In the genomic region with DNA sequence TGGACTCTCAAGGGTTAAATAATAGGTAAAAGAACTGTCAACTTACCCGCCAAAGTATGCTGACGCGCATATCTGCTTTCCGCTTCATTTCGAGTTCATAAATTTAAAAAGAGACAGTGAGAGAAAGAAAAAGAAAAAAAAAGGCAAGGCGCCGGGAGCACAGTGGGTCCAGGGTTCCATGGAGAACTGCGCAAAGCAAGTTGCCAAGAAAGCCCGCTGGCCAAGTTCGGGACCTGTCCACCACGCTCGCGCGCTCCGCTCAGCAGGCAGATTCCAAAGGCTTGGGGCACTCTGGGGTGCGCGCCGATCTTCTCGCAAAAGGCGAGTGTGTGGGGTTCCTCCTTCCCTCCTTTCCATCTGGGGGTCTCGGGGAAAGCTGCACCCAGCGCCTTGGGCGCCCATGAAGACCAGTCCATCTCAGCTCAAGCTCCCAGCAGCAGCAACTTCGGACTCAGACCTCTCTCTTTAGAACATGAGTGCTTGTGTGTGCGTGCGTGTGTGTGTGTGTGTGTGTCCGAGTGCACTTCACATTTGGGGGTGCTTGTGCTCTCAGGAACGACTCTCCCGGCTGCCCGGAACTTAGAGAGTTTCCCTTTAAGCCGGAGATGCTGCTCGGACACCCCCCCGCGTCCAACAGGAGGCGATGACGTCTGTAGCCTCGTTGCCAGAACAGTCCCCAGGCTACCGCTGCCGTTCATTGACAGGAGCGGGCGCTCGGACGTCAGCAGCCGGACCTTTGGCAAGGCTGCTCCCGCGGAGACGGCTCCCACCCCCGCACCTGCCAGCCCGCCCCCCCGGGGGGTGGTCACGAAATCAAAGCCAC, we compare ENCODE assay signal across 2 cellular contexts.
TF ChIP-seq lines count a peak whose summit lies in the region.

No MANE protein-coding gene starts in this region.

TF ChIP-seq in A549, 52 proteins besides CTCF, POLR2A, EP300 and RAD21 (continued from another document and continues in another):
- TF ChIP-seq, protein P1, sequence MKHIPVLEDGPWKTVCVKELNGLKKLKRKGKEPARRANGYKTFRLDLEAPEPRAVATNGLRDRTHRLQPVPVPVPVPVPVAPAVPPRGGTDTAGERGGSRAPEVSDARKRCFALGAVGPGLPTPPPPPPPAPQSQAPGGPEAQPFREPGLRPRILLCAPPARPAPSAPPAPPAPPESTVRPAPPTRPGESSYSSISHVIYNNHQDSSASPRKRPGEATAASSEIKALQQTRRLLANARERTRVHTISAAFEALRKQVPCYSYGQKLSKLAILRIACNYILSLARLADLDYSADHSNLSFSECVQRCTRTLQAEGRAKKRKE (CRISPR knock-in tag; IDR thresholded peaks at IDR 0.05; ENCODE audit: low read depth): peak; percentile 81
- TF ChIP-seq EHMT2 (IDR thresholded peaks at IDR 0.05; ENCODE audit: low read depth) (no peak), EHF (CRISPR knock-in tag; IDR thresholded peaks at IDR 0.05) (0 out of 2 replicates have a peak, but pooled peaks have one; percentile 45), FOSL2 (IDR thresholded peaks at IDR 0.05) (peak; percentile 39; the same call in 1 of the 2 replicates), FOSL2 (CRISPR knock-in tag; IDR thresholded peaks at IDR 0.05) (peak; percentile 75), CHD4 (IDR thresholded peaks at IDR 0.05; ENCODE audit: borderline replicate concordance) (no peak), MYC (IDR thresholded peaks at IDR 0.05; ENCODE audit: borderline replicate concordance, low read length) (peak; percentile 57; the same call in 1 of the 2 replicates), ZNF302 (CRISPR knock-in tag; IDR thresholded peaks at IDR 0.05) (no peak), GATA3 (IDR thresholded peaks at IDR 0.05; ENCODE audit: borderline replicate concordance) (peak; percentile 98), HOXB5 (CRISPR knock-in tag; IDR thresholded peaks at IDR 0.05) (peak; percentile 87; the same call in 1 of the 2 replicates), FOXS1 (CRISPR knock-in tag; IDR thresholded peaks at IDR 0.05) (peak; percentile 82; the same call in 1 of the 2 replicates), HOXB13 (CRISPR knock-in tag; IDR thresholded peaks at IDR 0.05; ENCODE audit: low read depth) (peak; percentile 89), ZFP36 (IDR thresholded peaks at IDR 0.05; ENCODE audit: borderline replicate concordance, partially characterized antibody) (no peak), SMC3 (IDR thresholded peaks at IDR 0.05) (peak; percentile 52)
- TF ChIP-seq, protein P2, sequence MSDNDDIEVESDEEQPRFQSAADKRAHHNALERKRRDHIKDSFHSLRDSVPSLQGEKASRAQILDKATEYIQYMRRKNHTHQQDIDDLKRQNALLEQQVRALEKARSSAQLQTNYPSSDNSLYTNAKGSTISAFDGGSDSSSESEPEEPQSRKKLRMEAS (IDR thresholded peaks at IDR 0.05): peak; percentile 86
- TF ChIP-seq, protein P3, sequence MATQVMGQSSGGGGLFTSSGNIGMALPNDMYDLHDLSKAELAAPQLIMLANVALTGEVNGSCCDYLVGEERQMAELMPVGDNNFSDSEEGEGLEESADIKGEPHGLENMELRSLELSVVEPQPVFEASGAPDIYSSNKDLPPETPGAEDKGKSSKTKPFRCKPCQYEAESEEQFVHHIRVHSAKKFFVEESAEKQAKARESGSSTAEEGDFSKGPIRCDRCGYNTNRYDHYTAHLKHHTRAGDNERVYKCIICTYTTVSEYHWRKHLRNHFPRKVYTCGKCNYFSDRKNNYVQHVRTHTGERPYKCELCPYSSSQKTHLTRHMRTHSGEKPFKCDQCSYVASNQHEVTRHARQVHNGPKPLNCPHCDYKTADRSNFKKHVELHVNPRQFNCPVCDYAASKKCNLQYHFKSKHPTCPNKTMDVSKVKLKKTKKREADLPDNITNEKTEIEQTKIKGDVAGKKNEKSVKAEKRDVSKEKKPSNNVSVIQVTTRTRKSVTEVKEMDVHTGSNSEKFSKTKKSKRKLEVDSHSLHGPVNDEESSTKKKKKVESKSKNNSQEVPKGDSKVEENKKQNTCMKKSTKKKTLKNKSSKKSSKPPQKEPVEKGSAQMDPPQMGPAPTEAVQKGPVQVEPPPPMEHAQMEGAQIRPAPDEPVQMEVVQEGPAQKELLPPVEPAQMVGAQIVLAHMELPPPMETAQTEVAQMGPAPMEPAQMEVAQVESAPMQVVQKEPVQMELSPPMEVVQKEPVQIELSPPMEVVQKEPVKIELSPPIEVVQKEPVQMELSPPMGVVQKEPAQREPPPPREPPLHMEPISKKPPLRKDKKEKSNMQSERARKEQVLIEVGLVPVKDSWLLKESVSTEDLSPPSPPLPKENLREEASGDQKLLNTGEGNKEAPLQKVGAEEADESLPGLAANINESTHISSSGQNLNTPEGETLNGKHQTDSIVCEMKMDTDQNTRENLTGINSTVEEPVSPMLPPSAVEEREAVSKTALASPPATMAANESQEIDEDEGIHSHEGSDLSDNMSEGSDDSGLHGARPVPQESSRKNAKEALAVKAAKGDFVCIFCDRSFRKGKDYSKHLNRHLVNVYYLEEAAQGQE (IDR thresholded peaks at IDR 0.05): peak; percentile 23; the same call in 1 of the 2 replicates
- TF ChIP-seq, protein P4, sequence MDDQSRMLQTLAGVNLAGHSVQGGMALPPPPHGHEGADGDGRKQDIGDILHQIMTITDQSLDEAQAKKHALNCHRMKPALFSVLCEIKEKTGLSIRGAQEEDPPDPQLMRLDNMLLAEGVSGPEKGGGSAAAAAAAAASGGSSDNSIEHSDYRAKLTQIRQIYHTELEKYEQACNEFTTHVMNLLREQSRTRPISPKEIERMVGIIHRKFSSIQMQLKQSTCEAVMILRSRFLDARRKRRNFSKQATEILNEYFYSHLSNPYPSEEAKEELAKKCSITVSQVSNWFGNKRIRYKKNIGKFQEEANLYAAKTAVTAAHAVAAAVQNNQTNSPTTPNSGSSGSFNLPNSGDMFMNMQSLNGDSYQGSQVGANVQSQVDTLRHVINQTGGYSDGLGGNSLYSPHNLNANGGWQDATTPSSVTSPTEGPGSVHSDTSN (IDR thresholded peaks at IDR 0.05): peak; percentile 80; the same call in 1 of the 2 replicates
- TF ChIP-seq, protein P5, sequence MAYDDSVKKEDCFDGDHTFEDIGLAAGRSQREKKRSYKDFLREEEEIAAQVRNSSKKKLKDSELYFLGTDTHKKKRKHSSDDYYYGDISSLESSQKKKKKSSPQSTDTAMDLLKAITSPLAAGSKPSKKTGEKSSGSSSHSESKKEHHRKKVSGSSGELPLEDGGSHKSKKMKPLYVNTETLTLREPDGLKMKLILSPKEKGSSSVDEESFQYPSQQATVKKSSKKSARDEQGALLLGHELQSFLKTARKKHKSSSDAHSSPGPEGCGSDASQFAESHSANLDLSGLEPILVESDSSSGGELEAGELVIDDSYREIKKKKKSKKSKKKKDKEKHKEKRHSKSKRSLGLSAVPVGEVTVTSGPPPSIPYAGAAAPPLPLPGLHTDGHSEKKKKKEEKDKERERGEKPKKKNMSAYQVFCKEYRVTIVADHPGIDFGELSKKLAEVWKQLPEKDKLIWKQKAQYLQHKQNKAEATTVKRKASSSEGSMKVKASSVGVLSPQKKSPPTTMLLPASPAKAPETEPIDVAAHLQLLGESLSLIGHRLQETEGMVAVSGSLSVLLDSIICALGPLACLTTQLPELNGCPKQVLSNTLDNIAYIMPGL (CRISPR knock-in tag; IDR thresholded peaks at IDR 0.05; ENCODE audit: borderline replicate concordance): no peak
- TF ChIP-seq, protein P6, sequence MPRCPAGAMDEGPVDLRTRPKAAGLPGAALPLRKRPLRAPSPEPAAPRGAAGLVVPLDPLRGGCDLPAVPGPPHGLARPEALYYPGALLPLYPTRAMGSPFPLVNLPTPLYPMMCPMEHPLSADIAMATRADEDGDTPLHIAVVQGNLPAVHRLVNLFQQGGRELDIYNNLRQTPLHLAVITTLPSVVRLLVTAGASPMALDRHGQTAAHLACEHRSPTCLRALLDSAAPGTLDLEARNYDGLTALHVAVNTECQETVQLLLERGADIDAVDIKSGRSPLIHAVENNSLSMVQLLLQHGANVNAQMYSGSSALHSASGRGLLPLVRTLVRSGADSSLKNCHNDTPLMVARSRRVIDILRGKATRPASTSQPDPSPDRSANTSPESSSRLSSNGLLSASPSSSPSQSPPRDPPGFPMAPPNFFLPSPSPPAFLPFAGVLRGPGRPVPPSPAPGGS (IDR thresholded peaks at IDR 0.05): no peak; the same call in 2 of the 3 replicates

TF ChIP-seq in H1, 55 proteins besides CTCF, POLR2A, EP300 and RAD21 (continued from another document):
- no peak for TF ChIP-seq SAP30 (IDR thresholded peaks at IDR 0.05; ENCODE audit: insufficient read depth, insufficient replicate concordance, low read length)
- peak; percentile 58 for TF ChIP-seq SUZ12 (IDR thresholded peaks at IDR 0.05; ENCODE audit: low read length)
- peak; percentile 75 for TF ChIP-seq CREB1 (IDR thresholded peaks at IDR 0.05)
- TF ChIP-seq KDM4A (IDR thresholded peaks at IDR 0.05; ENCODE audit: low read depth, low read length, severe bottlenecking): peak; percentile 7
- TF ChIP-seq SIN3A (conservative IDR thresholded peaks at IDR 0.05 in 1 of 2, IDR thresholded peaks at IDR 0.05 in 1 of 2; ENCODE audit: low read depth in 1 of 2, low read length in 2 of 2): peak; percentile 43 to 54; a peak in 2 of 4 replicates
- TF ChIP-seq BRCA1 (IDR thresholded peaks at IDR 0.05; ENCODE audit: low read depth, low read length): no peak
- TF ChIP-seq YY1 (IDR thresholded peaks at IDR 0.05; ENCODE audit: low read depth, low read length): no peak
- TF ChIP-seq RBBP5 (IDR thresholded peaks at IDR 0.05; ENCODE audit: borderline replicate concordance, low read depth, low read length): no peak
- peak; percentile 76 for TF ChIP-seq EZH2 (IDR thresholded peaks at IDR 0.05; ENCODE audit: low read depth, low read length, severe bottlenecking)
